In the genomic region with DNA sequence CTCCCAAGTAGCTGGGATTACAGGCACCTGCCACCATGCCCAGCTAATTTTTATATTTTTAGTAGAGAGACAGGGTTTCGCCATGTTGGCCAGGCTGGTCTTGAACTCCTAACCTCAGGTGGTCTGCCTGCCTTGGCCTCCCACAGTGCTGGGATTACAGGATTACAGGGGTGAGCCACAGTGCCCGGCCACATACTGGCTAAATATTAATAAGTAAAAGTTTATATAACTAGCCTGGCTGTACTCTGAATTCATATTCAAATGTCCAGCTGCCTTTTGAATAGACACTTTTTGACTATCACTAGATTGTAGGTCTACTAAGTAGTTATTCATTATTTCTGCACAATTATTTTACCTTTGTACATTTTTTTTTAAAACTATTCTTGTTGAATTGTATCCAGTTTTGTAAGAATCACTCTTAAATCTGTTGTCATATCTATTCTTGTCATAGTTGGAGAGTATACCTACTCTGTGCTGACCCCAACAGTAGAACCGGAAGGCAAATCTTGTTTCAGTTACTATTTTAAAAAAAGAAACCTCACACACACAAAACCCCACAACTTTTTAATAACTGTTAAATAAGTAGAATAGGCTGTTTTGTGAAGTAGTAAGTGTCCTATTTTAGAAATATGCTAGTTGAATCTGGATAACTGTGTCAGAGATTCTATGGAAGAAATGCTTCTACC, we compare ENCODE assay signal across 10 cellular contexts.
DNase-seq lines count a peak whose midpoint lies in the region; ATAC-seq and TF ChIP-seq lines count a peak whose summit lies in the region.
"Had no signal": no experiment of that assay in that cellular context is flagged by ENCODE, and none has a peak within 500 bp of the region (broad histone marks: within the 10 kb centered on the region; RNA-seq: fewer than 3 reads in every experiment).

No MANE protein-coding gene starts in this region.

- ATAC-seq in GM19452 (IDR thresholded peaks at IDR 0.05; ENCODE audit: unreplicated experiment) (peak; percentile 76), HG02798 (IDR thresholded peaks at IDR 0.05; ENCODE audit: poor library complexity, unreplicated experiment) (peak; percentile 66), HG03521 (IDR thresholded peaks at IDR 0.05; ENCODE audit: unreplicated experiment) (peak; percentile 76)

- peak; percentile 22 for DNase-seq in GM10266 (ENCODE audit: extremely low spot score)
- DNase-seq in SHP77 (lab: John Stamatoyannopoulos, UW) = no peak
- DNase-seq in germinal center (ENCODE audit: low spot score) = no peak
- no peak for DNase-seq in NCI-H69 (lab: John Stamatoyannopoulos, UW)
- no peak for DNase-seq in stimulated activated CD8-positive, alpha-beta memory T cell treated with anti-CD3 and anti-CD28 coated beads, Interleukin-4, amount 100 ng/mL, for 48 hours
- DNase-seq: H9, MG63 had no signal

- no peak for TF ChIP-seq CTCF in GM10266 (IDR thresholded peaks at IDR 0.05; ENCODE audit: control insufficient read depth, insufficient read depth, low read depth, missing control alignments)
